8 cellular contexts compared by ENCODE assay signal in the genomic region with DNA sequence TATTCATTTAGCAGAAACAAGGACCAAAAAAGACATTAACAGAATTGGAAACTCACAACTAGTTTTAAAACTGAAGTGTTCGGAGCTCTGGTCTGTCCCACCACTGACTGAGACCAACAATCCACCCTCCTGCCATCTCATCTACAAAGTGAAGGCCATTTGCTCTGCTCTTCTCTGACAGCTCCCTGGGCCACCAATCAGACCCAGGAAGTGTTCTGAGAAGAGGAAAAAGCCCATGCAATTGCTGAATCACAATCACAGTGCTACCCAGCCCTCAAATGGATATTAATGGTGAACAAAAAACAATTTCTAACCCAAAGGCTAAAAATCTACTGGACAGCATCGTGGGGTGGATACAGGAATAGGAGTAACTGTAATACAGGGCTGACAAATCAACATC. TPM values are rescaled to one million over a fixed set of nuclear protein-coding genes. Genes with fewer than 3 reads are reported as not detected.
DNase-seq lines count a peak whose midpoint lies in the region; ATAC-seq and TF ChIP-seq lines count a peak whose summit lies in the region.

No MANE protein-coding gene starts in this region.

- no peak for ATAC-seq in GM21515 (IDR thresholded peaks at IDR 0.05; ENCODE audit: unreplicated experiment)

- H3K27ac ChIP-seq in thymus (ENCODE audit: low read depth) = peak overlapping the region; percentile 40

- peaks cover 3% of the 10 kb centered on the region for H3K36me3 ChIP-seq in kidney epithelial cell (ENCODE audit: control insufficient read depth, insufficient read depth, low read length)
- peaks cover 36% of the 10 kb centered on the region for H3K36me3 ChIP-seq in thymus (ENCODE audit: control insufficient read depth, insufficient read depth)

- H3K27ac Mint-ChIP-seq in activated naive CD4-positive, alpha-beta T cell treated with anti-CD3 and anti-CD28 coated beads for 36 hours = peak overlapping the region; percentile 99
- H3K27ac Mint-ChIP-seq in activated naive CD8-positive, alpha-beta T cell = peak overlapping the region; percentile 95

- H3K9me3 ChIP-seq in thymus (ENCODE audit: control insufficient read depth) = no peaks in the 10 kb centered on the region

- no peaks in the 10 kb centered on the region for H3K9me3 Mint-ChIP-seq in activated naive CD4-positive, alpha-beta T cell treated with anti-CD3 and anti-CD28 coated beads for 36 hours
- no peaks in the 10 kb centered on the region for H3K9me3 Mint-ChIP-seq in activated naive CD8-positive, alpha-beta T cell (ENCODE audit: low read depth)

- DNase-seq in activated naive CD4-positive, alpha-beta T cell treated with anti-CD3 and anti-CD28 coated beads for 36 hours = no peak
- no peak for DNase-seq in activated naive CD4-positive, alpha-beta T cell (lab: John Stamatoyannopoulos, UW)
- no peak for DNase-seq in kidney epithelial cell (ENCODE audit: low read depth)
- no peak for DNase-seq in D341Med (ENCODE audit: low spot score)
- no peak for DNase-seq in NCI-H1105 treated with DMSO at 0.1 percent for 48 hours (lab: John Stamatoyannopoulos, UW)

- TF ChIP-seq CTCF in kidney epithelial cell (IDR thresholded peaks at IDR 0.05; ENCODE audit: insufficient read depth, low read length, poor library complexity, severe bottlenecking) = no peak

- peak overlapping the region; percentile 96 for H3K4me3 Mint-ChIP-seq in activated naive CD4-positive, alpha-beta T cell treated with anti-CD3 and anti-CD28 coated beads for 36 hours
- peak overlapping the region; percentile 95 for H3K4me3 Mint-ChIP-seq in activated naive CD8-positive, alpha-beta T cell

- WGBS in thymus = 75% methylated on average over 2 of the region's 2 CpGs

- intact Hi-C loops in activated naive CD4-positive, alpha-beta T cell treated with anti-CD3 and anti-CD28 coated beads for 36 hours (cut with micrococcal nuclease) = loop anchor here (5.0 kb wide), 1 partner anchor 301 kb away; a partner anchor contains a TSS

- peaks cover 59% of the 10 kb centered on the region for H3K36me3 Mint-ChIP-seq in activated naive CD4-positive, alpha-beta T cell treated with anti-CD3 and anti-CD28 coated beads for 36 hours (ENCODE audit: low read depth)
- H3K36me3 Mint-ChIP-seq in activated naive CD8-positive, alpha-beta T cell = peaks cover 34% of the 10 kb centered on the region

- CTCF ChIA-PET in activated naive CD4-positive, alpha-beta T cell treated with anti-CD3 and anti-CD28 coated beads for 36 hours (lab: Charles Lee) = interaction anchor here (0.6 to 1.2 kb wide), 2 partner anchors 66 to 302 kb away, joined by 3 to 5 read pairs; no protein-coding TSS in a partner anchor

- H3K27me3 ChIP-seq in kidney epithelial cell (ENCODE audit: control insufficient read depth, insufficient read depth, low read length) = no peaks in the 10 kb centered on the region
- H3K27me3 ChIP-seq in thymus (ENCODE audit: control insufficient read depth, insufficient read depth) = no peaks in the 10 kb centered on the region

- peaks cover 43% of the 10 kb centered on the region for H3K4me1 Mint-ChIP-seq in activated naive CD4-positive, alpha-beta T cell treated with anti-CD3 and anti-CD28 coated beads for 36 hours (ENCODE audit: low read depth)
- H3K4me1 Mint-ChIP-seq in activated naive CD8-positive, alpha-beta T cell (ENCODE audit: low read depth) = peaks cover 35% of the 10 kb centered on the region

- peaks cover 13% of the 10 kb centered on the region for H3K4me1 ChIP-seq in thymus (ENCODE audit: control insufficient read depth, insufficient read depth, low read length)

- H3K4me3 ChIP-seq in kidney epithelial cell (ENCODE audit: low read depth, low read length) (peak overlapping the region; percentile 84), thymus (ENCODE audit: low read length) (peak overlapping the region; percentile 32)

- H3K27me3 Mint-ChIP-seq in activated naive CD4-positive, alpha-beta T cell treated with anti-CD3 and anti-CD28 coated beads for 36 hours (ENCODE audit: low read depth) = no peaks in the 10 kb centered on the region
- H3K27me3 Mint-ChIP-seq in activated naive CD8-positive, alpha-beta T cell = no peaks in the 10 kb centered on the region

RNA-seq across cellular contexts. Expression of a gene that starts 2.1 kb away (rescaled TPM):
- 1,000 to 10,000 TPM; 2,241 to 2,332 TPM for total RNA-seq in activated naive CD4-positive, alpha-beta T cell treated with anti-CD3 and anti-CD28 coated beads for 36 hours
- 1,506 and 1,881 TPM in 2 replicates for total RNA-seq in kidney epithelial cell
- polyA plus RNA-seq in thymus = 4,550 TPM

RNA-seq across cellular contexts. Expression of a gene that starts 18.4 kb away (rescaled TPM):
- total RNA-seq in activated naive CD4-positive, alpha-beta T cell treated with anti-CD3 and anti-CD28 coated beads for 36 hours = 100 to 1,000 TPM; 105 to 113 TPM
- 201 and 247 TPM in 2 replicates for total RNA-seq in kidney epithelial cell
- 72.5 TPM for polyA plus RNA-seq in thymus

RNA-seq across cellular contexts. Expression of a gene that starts 26.3 kb away (rescaled TPM):
- 10 to 100 TPM; 18.6 to 21.9 TPM for total RNA-seq in activated naive CD4-positive, alpha-beta T cell treated with anti-CD3 and anti-CD28 coated beads for 36 hours
- total RNA-seq in kidney epithelial cell = 13.9 and 14.4 TPM in 2 replicates
- polyA plus RNA-seq in thymus = 36.2 TPM

RNA-seq across cellular contexts. Expression of a gene that starts 52.1 kb away (rescaled TPM):
- 10 to 100 TPM; 30.1 to 33.4 TPM for total RNA-seq in activated naive CD4-positive, alpha-beta T cell treated with anti-CD3 and anti-CD28 coated beads for 36 hours
- 34.8 and 53.3 TPM in 2 replicates for total RNA-seq in kidney epithelial cell
- 17.8 TPM for polyA plus RNA-seq in thymus
